Comparison of ENCODE assay signal across 1 cellular context in genomic region chr13:61135583-61135982, GRCh38.
TF ChIP-seq lines count a peak whose summit lies in the region.

No MANE protein-coding gene starts in this region.

TF ChIP-seq in H1, 55 proteins besides CTCF, POLR2A, EP300 and RAD21:
- TF ChIP-seq RNF2 (IDR thresholded peaks at IDR 0.05; ENCODE audit: borderline replicate concordance, low read depth, low read length, missing control alignments, poor library complexity, severe bottlenecking) = no peak
- TF ChIP-seq SP4 (IDR thresholded peaks at IDR 0.05; ENCODE audit: low read length) = no peak
- TF ChIP-seq USF2 (IDR thresholded peaks at IDR 0.05; ENCODE audit: low read length) = no peak
- no peak for TF ChIP-seq BCL11A (IDR thresholded peaks at IDR 0.05; ENCODE audit: low read depth in 2 of 2, low read length in 2 of 2)
- TF ChIP-seq CBX8 (IDR thresholded peaks at IDR 0.05; ENCODE audit: borderline replicate concordance, low read depth, low read length) = no peak
- no peak for TF ChIP-seq TEAD4 (IDR thresholded peaks at IDR 0.05; ENCODE audit: low read depth, low read length)
- TF ChIP-seq ATF3 (IDR thresholded peaks at IDR 0.05; ENCODE audit: insufficient read depth, low read depth, low read length) = no peak
- TF ChIP-seq CBX5 (IDR thresholded peaks at IDR 0.05; ENCODE audit: low read depth, low read length) = no peak
- TF ChIP-seq EGR1 (IDR thresholded peaks at IDR 0.05; ENCODE audit: borderline replicate concordance, low read depth, low read length) = no peak
- TF ChIP-seq, protein P1, sequence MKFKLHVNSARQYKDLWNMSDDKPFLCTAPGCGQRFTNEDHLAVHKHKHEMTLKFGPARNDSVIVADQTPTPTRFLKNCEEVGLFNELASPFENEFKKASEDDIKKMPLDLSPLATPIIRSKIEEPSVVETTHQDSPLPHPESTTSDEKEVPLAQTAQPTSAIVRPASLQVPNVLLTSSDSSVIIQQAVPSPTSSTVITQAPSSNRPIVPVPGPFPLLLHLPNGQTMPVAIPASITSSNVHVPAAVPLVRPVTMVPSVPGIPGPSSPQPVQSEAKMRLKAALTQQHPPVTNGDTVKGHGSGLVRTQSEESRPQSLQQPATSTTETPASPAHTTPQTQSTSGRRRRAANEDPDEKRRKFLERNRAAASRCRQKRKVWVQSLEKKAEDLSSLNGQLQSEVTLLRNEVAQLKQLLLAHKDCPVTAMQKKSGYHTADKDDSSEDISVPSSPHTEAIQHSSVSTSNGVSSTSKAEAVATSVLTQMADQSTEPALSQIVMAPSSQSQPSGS (IDR thresholded peaks at IDR 0.05; ENCODE audit: low read length) = no peak
- no peak for TF ChIP-seq SIN3A (conservative IDR thresholded peaks at IDR 0.05 in 1 of 2, IDR thresholded peaks at IDR 0.05 in 1 of 2; ENCODE audit: low read depth in 1 of 2, low read length in 2 of 2)
